ENCODE assay signal across 2 cellular contexts in the genomic region with DNA sequence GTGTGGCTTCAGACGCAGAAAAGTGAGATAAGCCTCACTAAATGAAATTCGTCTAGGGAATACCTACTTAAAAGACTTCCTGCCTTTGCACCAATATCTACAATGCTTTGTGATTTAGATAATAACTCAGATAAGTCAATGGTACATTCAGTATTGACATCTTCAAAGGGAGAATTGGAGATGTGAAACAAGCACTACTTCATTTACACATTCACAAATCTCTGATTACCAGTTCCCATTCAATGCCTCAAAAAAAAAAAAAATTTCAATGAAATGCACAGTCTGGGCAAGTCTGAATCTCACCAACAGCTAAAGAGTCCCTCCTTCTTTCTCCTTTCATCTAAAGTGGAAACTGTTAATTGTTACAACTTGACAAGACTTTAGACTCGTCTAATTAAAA.
TF ChIP-seq lines count a peak whose summit lies in the region.

No MANE protein-coding gene starts in this region.

TF ChIP-seq in GM12891, 5 proteins besides CTCF, POLR2A, EP300 and RAD21 (continued from another document):
- TF ChIP-seq SPI1 (IDR thresholded peaks at IDR 0.05; ENCODE audit: low read depth, low read length), result peak; percentile 55

TF ChIP-seq in endothelial cell of umbilical vein, 7 proteins besides CTCF, POLR2A, EP300 and RAD21 (continued from another document):
- TF ChIP-seq MYC (IDR thresholded peaks at IDR 0.05; ENCODE audit: low read depth, low read length), result no peak
- no peak for TF ChIP-seq JUN (IDR thresholded peaks at IDR 0.05; ENCODE audit: borderline replicate concordance, insufficient read depth, insufficient read length, low read depth)
- no peak for TF ChIP-seq FOS (IDR thresholded peaks at IDR 0.05; ENCODE audit: borderline replicate concordance, insufficient read depth, low read length)
- no peak for TF ChIP-seq POLR2AphosphoS5 (IDR thresholded peaks at IDR 0.05; ENCODE audit: insufficient read depth, low read depth, low read length)
- TF ChIP-seq, protein P1, sequence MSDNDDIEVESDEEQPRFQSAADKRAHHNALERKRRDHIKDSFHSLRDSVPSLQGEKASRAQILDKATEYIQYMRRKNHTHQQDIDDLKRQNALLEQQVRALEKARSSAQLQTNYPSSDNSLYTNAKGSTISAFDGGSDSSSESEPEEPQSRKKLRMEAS (IDR thresholded peaks at IDR 0.05; ENCODE audit: insufficient read depth, insufficient read length), result no peak
- TF ChIP-seq GATA2 (IDR thresholded peaks at IDR 0.05; ENCODE audit: insufficient read depth, insufficient read length, low read depth, low read length), result no peak
